In genomic region chr5:131513780-131514179, GRCh38 we compare ENCODE assay signal across 1 cellular context.
TF ChIP-seq lines count a peak whose summit lies in the region.

No MANE protein-coding gene starts in this region.

TF ChIP-seq in SK-N-SH, 30 proteins besides CTCF, POLR2A, EP300 and RAD21 (continued from another document):
- TF ChIP-seq REST (IDR thresholded peaks at IDR 0.05; ENCODE audit: low read depth, low read length) (no peak), TEAD4 (IDR thresholded peaks at IDR 0.05; ENCODE audit: borderline replicate concordance, insufficient read depth) (no peak), PBX3 (IDR thresholded peaks at IDR 0.05) (no peak), JUND (IDR thresholded peaks at IDR 0.05) (no peak), ELF1 (IDR thresholded peaks at IDR 0.05) (no peak), RCOR1 (IDR thresholded peaks at IDR 0.05; ENCODE audit: low read length) (no peak), TAF1 (IDR thresholded peaks at IDR 0.05; ENCODE audit: borderline replicate concordance, low read depth, low read length) (no peak), MAX (IDR thresholded peaks at IDR 0.05; ENCODE audit: low read depth) (no peak), TCF12 (IDR thresholded peaks at IDR 0.05) (no peak), FOSL2 (IDR thresholded peaks at IDR 0.05; ENCODE audit: borderline replicate concordance, low read depth) (no peak), EZH2phosphoT487 (IDR thresholded peaks at IDR 0.05; ENCODE audit: borderline replicate concordance, low read depth) (no peak), RFX5 (IDR thresholded peaks at IDR 0.05; ENCODE audit: low read length) (no peak), SIN3A (IDR thresholded peaks at IDR 0.05; ENCODE audit: borderline replicate concordance, low read depth, low read length) (no peak), ZBTB33 (IDR thresholded peaks at IDR 0.05; ENCODE audit: borderline replicate concordance, low read depth) (no peak)
